ENCODE assay signal across 20 cellular contexts in genomic region chr5:106649031-106649430, GRCh38.
"Had no signal": no experiment of that assay in that cellular context is flagged by ENCODE, and none has a peak within 500 bp of the region (broad histone marks: within the 10 kb centered on the region; RNA-seq: fewer than 3 reads in every experiment).

No MANE protein-coding gene starts in this region.

- H3K27ac ChIP-seq: coronary artery, gastrocnemius medialis, parathyroid adenoma, right atrium auricular region, suprapubic skin, thyroid gland, uterus had no signal

- ATAC-seq: gastrocnemius medialis; left colon; left ventricle myocardium superior; naive thymus-derived CD4-positive, alpha-beta T cell; stimulated activated effector memory CD8-positive, alpha-beta T cell treated with anti-CD3 and anti-CD28 coated beads, Interleukin-12 subunit alpha, Interleukin-12 subunit beta, amount 100 ng/mL, for 72 hours; stimulated activated naive CD8-positive, alpha-beta T cell treated with anti-CD3 and anti-CD28 coated beads, Interleukin-15, Interleukin-2, amounts not matched to agents 100 U/mL and 50 U/mL, for 24 hours had no signal

- H3K4me3 ChIP-seq: coronary artery, gastrocnemius medialis, right atrium auricular region, suprapubic skin, thyroid gland, uterus had no signal

- H3K9me3 Mint-ChIP-seq: stimulated activated effector memory CD8-positive, alpha-beta T cell treated with anti-CD3 and anti-CD28 coated beads, Interleukin-12 subunit alpha, Interleukin-12 subunit beta, amount 100 ng/mL, for 72 hours had no signal

- H3K27ac Mint-ChIP-seq: endodermal cell; immature natural killer cell; naive thymus-derived CD4-positive, alpha-beta T cell; nephron progenitor cell; stimulated activated effector memory CD8-positive, alpha-beta T cell treated with anti-CD3 and anti-CD28 coated beads, Interleukin-12 subunit alpha, Interleukin-12 subunit beta, amount 100 ng/mL, for 72 hours; type B pancreatic cell had no signal

- H3K36me3 Mint-ChIP-seq: immature natural killer cell; naive thymus-derived CD4-positive, alpha-beta T cell; stimulated activated effector memory CD8-positive, alpha-beta T cell treated with anti-CD3 and anti-CD28 coated beads, Interleukin-12 subunit alpha, Interleukin-12 subunit beta, amount 100 ng/mL, for 72 hours; type B pancreatic cell had no signal

- H3K4me3 Mint-ChIP-seq: endodermal cell; immature natural killer cell; naive thymus-derived CD4-positive, alpha-beta T cell; nephron progenitor cell; stimulated activated effector memory CD8-positive, alpha-beta T cell treated with anti-CD3 and anti-CD28 coated beads, Interleukin-12 subunit alpha, Interleukin-12 subunit beta, amount 100 ng/mL, for 72 hours; type B pancreatic cell had no signal

- H3K27me3 Mint-ChIP-seq: naive thymus-derived CD4-positive, alpha-beta T cell; type B pancreatic cell had no signal

- H3K79me2 ChIP-seq: parathyroid adenoma had no signal

- H3K27me3 ChIP-seq: gastrocnemius medialis, right atrium auricular region, suprapubic skin, thyroid gland, uterus had no signal

- H3K9me3 ChIP-seq: thyroid gland, uterus had no signal

- H3K4me1 ChIP-seq: gastrocnemius medialis, parathyroid adenoma, right atrium auricular region, suprapubic skin, thyroid gland, uterus had no signal

- H3K4me1 Mint-ChIP-seq: endodermal cell; immature natural killer cell; nephron progenitor cell; stimulated activated effector memory CD8-positive, alpha-beta T cell treated with anti-CD3 and anti-CD28 coated beads, Interleukin-12 subunit alpha, Interleukin-12 subunit beta, amount 100 ng/mL, for 72 hours had no signal

- DNase-seq: effector CD4-positive, alpha-beta T cell; endodermal cell; gastrocnemius medialis; immature natural killer cell; left colon; left ventricle myocardium superior; naive thymus-derived CD4-positive, alpha-beta T cell; nephron progenitor cell; small intestine; stimulated activated CD4-positive, alpha-beta T cell treated with anti-CD3 and anti-CD28 coated beads, Interleukin-4, amount 100 ng/mL, for 1 hour; stimulated activated CD8-positive, alpha-beta memory T cell treated with anti-CD3 and anti-CD28 coated beads, Interleukin-4, amount 100 ng/mL, for 48 hours; stimulated activated naive CD8-positive, alpha-beta T cell treated with anti-CD3 and anti-CD28 coated beads, Interleukin-15, Interleukin-2, amounts not matched to agents 100 U/mL and 50 U/mL, for 24 hours; thyroid gland; uterus had no signal

- H2AFZ ChIP-seq: parathyroid adenoma had no signal

- H3K36me3 ChIP-seq: gastrocnemius medialis, right atrium auricular region, suprapubic skin, thyroid gland, uterus had no signal
